ENCODE assay signal across 9 cellular contexts in genomic region chr21:29232601-29233541, GRCh38.
DNase-seq lines count a peak whose midpoint lies in the region; ATAC-seq, FAIRE-seq and TF ChIP-seq lines count a peak whose summit lies in the region.
"Had no signal": no experiment of that assay in that cellular context is flagged by ENCODE, and none has a peak within 500 bp of the region (broad histone marks: within the 10 kb centered on the region; RNA-seq: fewer than 3 reads in every experiment).

No MANE protein-coding gene starts in this region.

- H3K27ac ChIP-seq in brain microvascular endothelial cell, result peak overlapping the region; percentile 16
- H3K27ac ChIP-seq: parathyroid adenoma had no signal

- H3K36me3 Mint-ChIP-seq in stimulated activated naive CD8-positive, alpha-beta T cell treated with anti-CD3 and anti-CD28 coated beads, Interleukin-15, Interleukin-2, amounts not matched to agents 100 ng/mL and 50 ng/mL, for 24 hours (ENCODE audit: low read depth), result no peaks in the 10 kb centered on the region
- no peaks in the 10 kb centered on the region for H3K36me3 Mint-ChIP-seq in IgD-negative memory B cell

- DNase-seq in stimulated activated naive CD8-positive, alpha-beta T cell treated with anti-CD3 and anti-CD28 coated beads, Interleukin-15, Interleukin-2, amounts not matched to agents 100 U/mL and 50 U/mL, for 24 hours, result no peak
- peak; percentile 63 for DNase-seq in brain microvascular endothelial cell
- peak; percentile 58 for DNase-seq in urothelium cell line (ENCODE audit: low spot score)
- DNase-seq in stimulated activated CD4-positive, alpha-beta T cell treated with anti-CD3 and anti-CD28 coated beads, Interleukin-4, amount 100 ng/mL, for 24 hours, result no peak
- DNase-seq in stimulated activated CD4-positive, alpha-beta T cell treated with anti-CD3 and anti-CD28 coated beads, Interleukin-2, amount 100 ng/mL, for 24 hours, result no peak
- no peak for DNase-seq in stimulated activated CD4-positive, alpha-beta T cell treated with anti-CD3 and anti-CD28 coated beads, Interleukin-2, amount 100 ng/mL, for 48 hours

- no peak for ATAC-seq in stimulated activated naive CD8-positive, alpha-beta T cell treated with anti-CD3 and anti-CD28 coated beads, Interleukin-15, Interleukin-2, amounts not matched to agents 100 U/mL and 50 U/mL, for 24 hours

- peaks cover 62% of the 10 kb centered on the region for H3K4me1 Mint-ChIP-seq in stimulated activated naive CD8-positive, alpha-beta T cell treated with anti-CD3 and anti-CD28 coated beads, Interleukin-15, Interleukin-2, amounts not matched to agents 100 ng/mL and 50 ng/mL, for 24 hours (ENCODE audit: low read depth)
- H3K4me1 Mint-ChIP-seq in IgD-negative memory B cell, result peaks cover 38 to 52% (median 44%) of the 10 kb centered on the region in 3 donors

- H3K36me3 ChIP-seq in brain microvascular endothelial cell (replicated peaks), result no peaks in the 10 kb centered on the region

- peak overlapping the region; percentile 4 for H3K4me3 Mint-ChIP-seq in stimulated activated naive CD8-positive, alpha-beta T cell treated with anti-CD3 and anti-CD28 coated beads, Interleukin-15, Interleukin-2, amounts not matched to agents 100 ng/mL and 50 ng/mL, for 24 hours
- H3K4me3 Mint-ChIP-seq in IgD-negative memory B cell, result peak overlapping the region; percentile 17 to 86 (median 52)

- H3K27me3 Mint-ChIP-seq in stimulated activated naive CD8-positive, alpha-beta T cell treated with anti-CD3 and anti-CD28 coated beads, Interleukin-15, Interleukin-2, amounts not matched to agents 100 ng/mL and 50 ng/mL, for 24 hours, result peaks cover 4% of the 10 kb centered on the region
- no peaks in the 10 kb centered on the region for H3K27me3 Mint-ChIP-seq in IgD-negative memory B cell

- peak overlapping the region; percentile 83 for H3K27ac Mint-ChIP-seq in stimulated activated naive CD8-positive, alpha-beta T cell treated with anti-CD3 and anti-CD28 coated beads, Interleukin-15, Interleukin-2, amounts not matched to agents 100 ng/mL and 50 ng/mL, for 24 hours
- H3K27ac Mint-ChIP-seq in IgD-negative memory B cell, result peak overlapping the region; percentile 89 to 96 (median 94)

- TF ChIP-seq CTCF in brain microvascular endothelial cell (IDR thresholded peaks at IDR 0.05; ENCODE audit: low read depth, low read length, missing control alignments), result no peak

- in situ Hi-C loops in brain microvascular endothelial cell (cut with HindIII; ENCODE audit: low pct_ligation_motif_present, low sequenced_read_pairs), result no loop called here

- no peaks in the 10 kb centered on the region for H3K9me3 Mint-ChIP-seq in stimulated activated naive CD8-positive, alpha-beta T cell treated with anti-CD3 and anti-CD28 coated beads, Interleukin-15, Interleukin-2, amounts not matched to agents 100 ng/mL and 50 ng/mL, for 24 hours
- peaks cover 0 to 1% (median 0%) of the 10 kb centered on the region in 3 donors for H3K9me3 Mint-ChIP-seq in IgD-negative memory B cell

- no peaks in the 10 kb centered on the region for H3K27me3 ChIP-seq in brain microvascular endothelial cell (replicated peaks)

- FAIRE-seq in urothelium cell line (lab: Jason Lieb, UNC), result no peak

- H3K4me3 ChIP-seq in brain microvascular endothelial cell (ENCODE audit: low read depth, low read length), result no peak overlapping the region

Comparison
In these comparisons a context has a peak if more than half of its experiments do, and no peak if none do; other contexts are left out.
1. DNase-seq: peak in brain microvascular endothelial cell (single experiment) and urothelium cell line (single experiment); none in stimulated activated naive CD8-positive, alpha-beta T cell treated with anti-CD3 and anti-CD28 coated beads, Interleukin-15, Interleukin-2, amounts not matched to agents 100 U/mL and 50 U/mL, for 24 hours (single experiment), stimulated activated CD4-positive, alpha-beta T cell treated with anti-CD3 and anti-CD28 coated beads, Interleukin-4, amount 100 ng/mL, for 24 hours (single experiment), stimulated activated CD4-positive, alpha-beta T cell treated with anti-CD3 and anti-CD28 coated beads, Interleukin-2, amount 100 ng/mL, for 24 hours (0 of 2) and stimulated activated CD4-positive, alpha-beta T cell treated with anti-CD3 and anti-CD28 coated beads, Interleukin-2, amount 100 ng/mL, for 48 hours (0 of 2).